Comparison of ENCODE assay signal across 10 cellular contexts in genomic region chr22:40462195-40462988, GRCh38.
DNase-seq lines count a peak whose midpoint lies in the region; ATAC-seq, FAIRE-seq and TF ChIP-seq lines count a peak whose summit lies in the region.
"Had no signal": no experiment of that assay in that cellular context is flagged by ENCODE, and none has a peak within 500 bp of the region (broad histone marks: within the 10 kb centered on the region; RNA-seq: fewer than 3 reads in every experiment).

No MANE protein-coding gene starts in this region.

- H3K27ac Mint-ChIP-seq in activated T-helper 1 cell treated with anti-CD3 and anti-CD28 coated beads, Interleukin-12 subunit alpha, Interleukin-12 subunit beta, Interleukin-2, Interleukin-4 antibody, amounts not matched to agents 30 ng/mL and 10 ng/mL and 1 ng/mL, durations not matched to agents 14 hours and 24 hours and 36 hours = peak overlapping the region; percentile 99

- BruUV-seq in HepG2 (replicated peaks; lab: Mats Ljungman, UMichigan) = no TSS peak

- H4K20me1 ChIP-seq in HepG2 (ENCODE audit: insufficient read depth, low read length) = no peaks in the 10 kb centered on the region

- FAIRE-seq in HepG2 (lab: Jason Lieb, UNC) = no peak
- FAIRE-seq: frontal cortex had no signal

- no peak overlapping the region for H3K27ac ChIP-seq in HepG2 (ENCODE audit: extremely low read length, insufficient read depth, low read length)
- peak overlapping the region; percentile 65 for H3K27ac ChIP-seq in thymus (ENCODE audit: low read depth)
- H3K27ac ChIP-seq in uterus = no peak overlapping the region

- no peak for TF ChIP-seq EP300 in HepG2 (IDR thresholded peaks at IDR 0.05; ENCODE audit: low read depth in 2 of 2, low read length in 2 of 2)
- TF ChIP-seq EP300 in HepG2 (CRISPR knock-in tag; IDR thresholded peaks at IDR 0.05; ENCODE audit: borderline replicate concordance) = no peak

- H3K36me3 ChIP-seq in HepG2 (replicated peaks in 1 of 2; ENCODE audit: control insufficient read depth in 1 of 2, insufficient read depth in 2 of 2, low read length in 2 of 2) (peaks cover 2 to 12% of the 10 kb centered on the region in 2 experiments; a peak in 4 of 5 replicates), thymus (ENCODE audit: control insufficient read depth, insufficient read depth) (peaks cover 16% of the 10 kb centered on the region), uterus (no peaks in the 10 kb centered on the region)

- TF ChIP-seq RAD21 in HepG2 (CRISPR knock-in tag; IDR thresholded peaks at IDR 0.05) = no peak

- TF ChIP-seq POLR2A in HepG2 (IDR thresholded peaks at IDR 0.05; ENCODE audit: insufficient read depth in 1 of 2, low read depth in 2 of 2, low read length in 2 of 2) = no peak
- no peak for TF ChIP-seq POLR2A in uterus (IDR thresholded peaks at IDR 0.05)

- no peak for TF ChIP-seq CTCF in HepG2 (CRISPR knock-in tag; IDR thresholded peaks at IDR 0.05)
- TF ChIP-seq CTCF in GM13977 (IDR thresholded peaks at IDR 0.05; ENCODE audit: extremely low read depth, insufficient read depth, missing control alignments) = no peak
- no peak for TF ChIP-seq CTCF in uterus (IDR thresholded peaks at IDR 0.05)

- 90% methylated on average over 7 of the region's 7 CpGs for WGBS in HepG2 (ENCODE audit: low lambda C conversion rate)
- 5% methylated on average over 7 of the region's 7 CpGs for WGBS in thymus

- H3K4me2 ChIP-seq in HepG2 (ENCODE audit: low read depth, low read length) = no peak overlapping the region

- H3K4me1 ChIP-seq in HepG2 (ENCODE audit: insufficient read depth, low read length) (no peaks in the 10 kb centered on the region; the same call in 1 of the 2 replicates), thymus (ENCODE audit: control insufficient read depth, insufficient read depth, low read length) (peaks cover 11% of the 10 kb centered on the region), uterus (no peaks in the 10 kb centered on the region)

- in situ Hi-C loops in HepG2 (cut with HindIII; ENCODE audit: extremely low pct_ligation_motif_present, low pct_unique_long_range_greater_than_20kb) (no loop called here), GM13977 (cut with MboI; ENCODE audit: low pct_unique_long_range_greater_than_20kb, low sequenced_read_pairs, unreplicated experiment) (no loop called here)

- no peak overlapping the region for H2AFZ ChIP-seq in HepG2 (ENCODE audit: low read length)

- intact Hi-C loops in activated T-helper 1 cell treated with anti-CD3 and anti-CD28 coated beads, Interleukin-12 subunit alpha, Interleukin-12 subunit beta, Interleukin-2, Interleukin-4 antibody, amounts not matched to agents 30 ng/mL and 10 ng/mL and 1 ng/mL, durations not matched to agents 14 hours and 24 hours and 36 hours (cut with micrococcal nuclease) = loop anchor here (2.0 to 10.0 kb wide), 4 partner anchors 16 to 1140 kb away; no protein-coding TSS in a partner anchor
- intact Hi-C loops in HepG2 (cut with micrococcal nuclease; ENCODE audit: unreplicated experiment) (no loop called here), uterus (cut with DNase I; ENCODE audit: low total_unique reads) (no loop called here)

- CTCF ChIA-PET in HepG2 (lab: Yijun Ruan, JAX; ENCODE audit: low intra/inter-chr PET ratio, low total read pairs) = no interaction called here

- H3K27me3 ChIP-seq in HepG2 (ENCODE audit: control insufficient read depth in 1 of 2, insufficient read depth in 2 of 2, low read length in 2 of 2) = no peaks in the 10 kb centered on the region
- H3K27me3 ChIP-seq in thymus (ENCODE audit: control insufficient read depth, insufficient read depth) = no peaks in the 10 kb centered on the region
- no peaks in the 10 kb centered on the region for H3K27me3 ChIP-seq in uterus

- no peaks in the 10 kb centered on the region for H3K79me2 ChIP-seq in HepG2 (ENCODE audit: insufficient read depth, low read length)

- DNase-seq in activated T-cell treated with anti-CD3 and anti-CD28 coated beads for 24 hours (ENCODE audit: low read depth) (peak; percentile 19), activated T-cell treated with anti-CD3 and anti-CD28 coated beads for 4 hours (no peak), HepG2 (ENCODE audit: low spot score) (peak; percentile 9), AG08395 (ENCODE audit: low spot score) (no peak), GM13977 (ENCODE audit: low spot score) (no peak), uterus (no peak)
- peak; percentile 11 for DNase-seq in activated T-helper 1 cell treated with anti-CD3 and anti-CD28 coated beads, Interleukin-12 subunit alpha, Interleukin-12 subunit beta, Interleukin-2, Interleukin-4 antibody, amounts not matched to agents 30 ng/mL and 10 ng/mL and 1 ng/mL, durations not matched to agents 14 hours and 24 hours and 36 hours (ENCODE audit: low spot score)
- DNase-seq: NCI-H526 treated with DMSO at 0.1 percent for 48 hours had no signal

- no peak overlapping the region for H3K9ac ChIP-seq in HepG2 (ENCODE audit: insufficient read depth, low read depth, low read length)

- H3K9me3 Mint-ChIP-seq in activated T-helper 1 cell treated with anti-CD3 and anti-CD28 coated beads, Interleukin-12 subunit alpha, Interleukin-12 subunit beta, Interleukin-2, Interleukin-4 antibody, amounts not matched to agents 30 ng/mL and 10 ng/mL and 1 ng/mL, durations not matched to agents 14 hours and 24 hours and 36 hours = no peaks in the 10 kb centered on the region

- H3K4me1 Mint-ChIP-seq in activated T-helper 1 cell treated with anti-CD3 and anti-CD28 coated beads, Interleukin-12 subunit alpha, Interleukin-12 subunit beta, Interleukin-2, Interleukin-4 antibody, amounts not matched to agents 30 ng/mL and 10 ng/mL and 1 ng/mL, durations not matched to agents 14 hours and 24 hours and 36 hours (ENCODE audit: low read depth) = peaks cover 63% of the 10 kb centered on the region

- H3K9me3 ChIP-seq in HepG2 (ENCODE audit: low read length) = no peaks in the 10 kb centered on the region
- H3K9me3 ChIP-seq in thymus (ENCODE audit: control insufficient read depth) = no peaks in the 10 kb centered on the region
- no peaks in the 10 kb centered on the region for H3K9me3 ChIP-seq in uterus

- no peak overlapping the region for H3K4me3 ChIP-seq in HepG2 (replicated peaks in 1 of 3; ENCODE audit: insufficient read depth in 1 of 3, low read depth in 2 of 3, low read length in 3 of 3)
- H3K4me3 ChIP-seq in thymus (ENCODE audit: low read length) = peak overlapping the region; percentile 51
- no peak overlapping the region for H3K4me3 ChIP-seq in uterus

- ATAC-seq in HepG2 = no peak

- no peaks in the 10 kb centered on the region for H3K27me3 Mint-ChIP-seq in activated T-helper 1 cell treated with anti-CD3 and anti-CD28 coated beads, Interleukin-12 subunit alpha, Interleukin-12 subunit beta, Interleukin-2, Interleukin-4 antibody, amounts not matched to agents 30 ng/mL and 10 ng/mL and 1 ng/mL, durations not matched to agents 14 hours and 24 hours and 36 hours (ENCODE audit: insufficient read depth)

- peak overlapping the region; percentile 93 for H3K4me3 Mint-ChIP-seq in activated T-helper 1 cell treated with anti-CD3 and anti-CD28 coated beads, Interleukin-12 subunit alpha, Interleukin-12 subunit beta, Interleukin-2, Interleukin-4 antibody, amounts not matched to agents 30 ng/mL and 10 ng/mL and 1 ng/mL, durations not matched to agents 14 hours and 24 hours and 36 hours

- POLR2A ChIA-PET in HepG2 (lab: Yijun Ruan, JAX) = no interaction called here

- H3K36me3 Mint-ChIP-seq in activated T-helper 1 cell treated with anti-CD3 and anti-CD28 coated beads, Interleukin-12 subunit alpha, Interleukin-12 subunit beta, Interleukin-2, Interleukin-4 antibody, amounts not matched to agents 30 ng/mL and 10 ng/mL and 1 ng/mL, durations not matched to agents 14 hours and 24 hours and 36 hours (ENCODE audit: low read depth) = peaks cover 12% of the 10 kb centered on the region

TF ChIP-seq in HepG2, 621 proteins besides CTCF, POLR2A, EP300 and RAD21 (continues in another document):
- TF ChIP-seq ZNF720 (CRISPR knock-in tag; IDR thresholded peaks at IDR 0.05) = no peak
- peak; percentile 69; the same call in 1 of the 2 replicates for TF ChIP-seq ZNF24 (IDR thresholded peaks at IDR 0.05)
- TF ChIP-seq SRF (IDR thresholded peaks at IDR 0.05; ENCODE audit: low read depth, low read length) = no peak
- TF ChIP-seq NBN (conservative IDR thresholded peaks at IDR 0.05) = no peak
- peak; percentile 91 for TF ChIP-seq ZBTB33 (CRISPR knock-in tag; IDR thresholded peaks at IDR 0.05)
- no peak for TF ChIP-seq PHF21A (CRISPR knock-in tag; IDR thresholded peaks at IDR 0.05)
- TF ChIP-seq MAFG (CRISPR knock-in tag; IDR thresholded peaks at IDR 0.05) = no peak
- TF ChIP-seq FOSL2 (CRISPR knock-in tag; IDR thresholded peaks at IDR 0.05) = no peak
- no peak for TF ChIP-seq ZNF292 (CRISPR knock-in tag; IDR thresholded peaks at IDR 0.05; ENCODE audit: borderline replicate concordance, low read depth)
- TF ChIP-seq BCL6 (CRISPR knock-in tag; IDR thresholded peaks at IDR 0.05) = no peak
- no peak for TF ChIP-seq HDAC1 (CRISPR knock-in tag; IDR thresholded peaks at IDR 0.05)
- TF ChIP-seq ZNF430 (CRISPR knock-in tag; IDR thresholded peaks at IDR 0.05) = no peak
- no peak for TF ChIP-seq ZFP36L1 (CRISPR knock-in tag; IDR thresholded peaks at IDR 0.05)
- no peak for TF ChIP-seq NCOA2 (CRISPR knock-in tag; IDR thresholded peaks at IDR 0.05)
- no peak for TF ChIP-seq KDM3A (CRISPR knock-in tag; IDR thresholded peaks at IDR 0.05; ENCODE audit: low read depth)
- no peak for TF ChIP-seq JARID2 (CRISPR knock-in tag; IDR thresholded peaks at IDR 0.05; ENCODE audit: insufficient replicate concordance)

Comparison
In these comparisons a context has a peak if more than half of its experiments do, and no peak if none do; other contexts are left out.
1. DNase-seq: peak in activated T-cell treated with anti-CD3 and anti-CD28 coated beads for 24 hours (single experiment), activated T-helper 1 cell treated with anti-CD3 and anti-CD28 coated beads, Interleukin-12 subunit alpha, Interleukin-12 subunit beta, Interleukin-2, Interleukin-4 antibody, amounts not matched to agents 30 ng/mL and 10 ng/mL and 1 ng/mL, durations not matched to agents 14 hours and 24 hours and 36 hours (single experiment) and HepG2 (single experiment); none in activated T-cell treated with anti-CD3 and anti-CD28 coated beads for 4 hours (single experiment), AG08395 (single experiment), GM13977 (single experiment) and uterus (0 of 2).